ENCODE assay signal across 19 cellular contexts in the genomic region with DNA sequence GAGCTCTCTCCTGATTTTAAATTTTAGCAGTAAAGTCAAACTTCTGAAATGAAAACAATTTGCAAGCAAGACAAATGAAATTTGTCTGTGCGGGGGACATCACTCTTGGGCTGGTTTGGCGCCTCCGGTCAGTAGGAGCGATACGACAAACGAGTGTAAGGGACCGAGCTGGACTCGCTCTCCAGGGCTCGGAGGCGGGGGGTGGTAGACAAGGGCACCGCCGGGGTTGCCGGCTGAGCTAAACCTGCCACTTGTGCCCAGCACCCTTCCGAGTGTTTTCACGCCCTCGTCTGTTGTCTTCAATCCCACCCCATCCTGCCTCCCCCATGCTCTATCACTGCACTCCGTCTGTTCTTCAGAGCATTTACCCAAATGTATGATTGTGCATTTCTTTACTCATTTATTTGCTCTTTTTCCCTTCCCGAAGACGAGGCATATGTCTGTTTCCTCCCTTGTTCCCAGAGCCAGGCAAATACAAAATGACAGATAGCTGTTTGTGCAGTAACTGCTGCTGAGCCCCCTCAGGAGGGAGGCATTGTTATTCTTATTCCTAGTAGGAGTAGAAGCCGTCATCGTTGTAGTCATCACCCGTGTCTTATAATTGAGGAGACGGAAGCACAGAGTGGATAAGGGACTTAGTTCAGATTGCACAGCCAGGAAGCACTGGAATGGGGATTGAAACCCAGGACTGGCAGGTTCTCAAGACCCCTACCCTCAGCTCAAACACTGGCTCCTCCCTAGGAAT.
DNase-seq lines count a peak whose midpoint lies in the region; ATAC-seq, FAIRE-seq and TF ChIP-seq lines count a peak whose summit lies in the region.
"Had no signal": no experiment of that assay in that cellular context is flagged by ENCODE, and none has a peak within 500 bp of the region (broad histone marks: within the 10 kb centered on the region; RNA-seq: fewer than 3 reads in every experiment).

No MANE protein-coding gene starts in this region.

- peaks cover 3% of the 10 kb centered on the region for H3K9me3 Mint-ChIP-seq in nephron

- no peaks in the 10 kb centered on the region for H3K36me3 Mint-ChIP-seq in nephron (ENCODE audit: low read depth)

- no peak for TF ChIP-seq CTCF in RWPE2 (IDR thresholded peaks at IDR 0.05; ENCODE audit: poor library complexity, severe bottlenecking)
- TF ChIP-seq CTCF in cardiac fibroblast (IDR thresholded peaks at IDR 0.05; ENCODE audit: low read depth, low read length) = no peak
- TF ChIP-seq CTCF in nephron (IDR thresholded peaks at IDR 0.05; ENCODE audit: unreplicated experiment in 3 of 3) = no peak

- peak; percentile 80 for DNase-seq in RWPE2 (ENCODE audit: low spot score)
- peak; percentile 26 to 50 for DNase-seq in cardiac fibroblast (ENCODE audit: low read depth in 2 of 2)
- no peak for DNase-seq in urothelium cell line (ENCODE audit: low spot score)
- DNase-seq in UCSD-AML1 (lab: John Stamatoyannopoulos, UW; ENCODE audit: unreplicated experiment) = no peak
- no peak for DNase-seq in NCI-H510A (lab: John Stamatoyannopoulos, UW)
- DNase-seq in stimulated activated CD4-positive, alpha-beta T cell treated with anti-CD3 and anti-CD28 coated beads, Interleukin-4, amount 100 ng/mL, for 4 hours = no peak
- DNase-seq: ACHN, Karpas-422, NCI-H1417 treated with DMSO at 0.1 percent for 48 hours, NCI-H187 treated with DMSO at 0.1 percent for 48 hours, NCI-H2227 treated with DMSO at 0.1 percent for 48 hours, NCI-H524 treated with DMSO at 0.1 percent for 48 hours, PC-3, SJCRH30 had no signal

- H3K27me3 Mint-ChIP-seq in nephron (ENCODE audit: low read depth) = peaks cover 51% of the 10 kb centered on the region

- H3K4me3 Mint-ChIP-seq in nephron = peak overlapping the region in 2 of 3 experiments; percentile 6 to 13

- peak; percentile 52 for FAIRE-seq in urothelium cell line (lab: Jason Lieb, UNC)
- FAIRE-seq: D721Med, GM12891 had no signal

- H3K27ac ChIP-seq in RWPE2 (ENCODE audit: poor library complexity, severe bottlenecking) = no peak overlapping the region
- H3K27ac ChIP-seq: C4-2B, RWPE1, SJCRH30 had no signal

- peak overlapping the region; percentile 23 to 88 (median 37) for H3K27ac Mint-ChIP-seq in nephron

- peaks cover 59% of the 10 kb centered on the region for H3K4me1 Mint-ChIP-seq in nephron

- H3K4me3 ChIP-seq in RWPE2 (ENCODE audit: severe bottlenecking) (no peak overlapping the region), cardiac fibroblast (replicated peaks in 1 of 2; ENCODE audit: low read depth in 2 of 2, low read length in 2 of 2) (no peak overlapping the region)
- H3K4me3 ChIP-seq: SJCRH30 had no signal

- H3K9me3 ChIP-seq in RWPE2 (ENCODE audit: severe bottlenecking) = no peaks in the 10 kb centered on the region
- H3K9me3 ChIP-seq: SJCRH30 had no signal

- no peaks in the 10 kb centered on the region for H3K27me3 ChIP-seq in RWPE2 (ENCODE audit: insufficient read depth, poor library complexity, severe bottlenecking)

- no peak for ATAC-seq in RWPE2 (ENCODE audit: low read depth)
- ATAC-seq: PC-3 had no signal

- no peaks in the 10 kb centered on the region for H3K4me1 ChIP-seq in RWPE2 (ENCODE audit: insufficient read depth, poor library complexity, severe bottlenecking)
- H3K4me1 ChIP-seq: SJCRH30 had no signal

- no peaks in the 10 kb centered on the region for H3K36me3 ChIP-seq in RWPE2 (ENCODE audit: low read depth)
- H3K36me3 ChIP-seq: SJCRH30 had no signal

Comparison
In these comparisons a context has a peak if more than half of its experiments do, and no peak if none do; other contexts are left out.
1. DNase-seq: peak in RWPE2 (single experiment) and cardiac fibroblast (2 of 2); none in urothelium cell line (single experiment), UCSD-AML1 (single experiment), NCI-H510A (single experiment) and stimulated activated CD4-positive, alpha-beta T cell treated with anti-CD3 and anti-CD28 coated beads, Interleukin-4, amount 100 ng/mL, for 4 hours (0 of 2).